Comparison of ENCODE assay signal across 20 cellular contexts in the genomic region with DNA sequence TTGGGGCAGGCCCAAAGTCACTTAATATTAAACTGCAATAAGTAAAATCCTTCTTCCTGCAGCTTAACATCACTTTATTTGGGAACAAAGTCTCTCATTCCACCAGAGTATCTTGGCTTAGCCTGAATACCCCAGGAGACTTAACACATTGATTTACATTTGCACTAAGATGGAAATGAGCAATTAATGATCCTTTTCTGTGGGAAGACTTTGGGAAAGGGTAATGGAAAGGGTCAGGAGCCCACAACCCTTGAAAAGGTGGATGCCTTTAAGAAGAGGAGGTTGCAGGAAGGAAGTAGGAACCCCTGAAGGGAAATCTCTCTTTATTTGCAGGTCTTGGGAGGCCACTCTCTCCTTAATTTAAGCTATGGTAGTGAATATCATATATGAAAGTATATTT.
"Had no signal": no experiment of that assay in that cellular context is flagged by ENCODE, and none has a peak within 500 bp of the region (broad histone marks: within the 10 kb centered on the region; RNA-seq: fewer than 3 reads in every experiment).

No MANE protein-coding gene starts in this region.

- DNase-seq: dorsolateral prefrontal cortex; effector CD4-positive, alpha-beta T cell; gastrocnemius medialis; head of caudate nucleus; left cardiac atrium; left lung; mesenchymal stem cell; naive thymus-derived CD4-positive, alpha-beta T cell; right lobe of liver; small intestine; stimulated activated CD4-positive, alpha-beta T cell treated with anti-CD3 and anti-CD28 coated beads, Interleukin-15, amount 100 ng/mL, for 24 hours; stimulated activated CD4-positive, alpha-beta T cell treated with anti-CD3 and anti-CD28 coated beads, Interleukin-2, amount 100 ng/mL, for 48 hours; stimulated activated naive B cell treated with anti-CD40 and anti-IgM and Interleukin-4, amounts not matched to agents 10 μg/mL and 1 μg/mL and 100 μg/mL, for 72 hours; stimulated activated naive CD8-positive, alpha-beta T cell treated with anti-CD3 and anti-CD28 coated beads, Interleukin-15, amount 100 ng/mL, for 72 hours; transverse colon; upper lobe of right lung; uterus had no signal

- H3K4me3 ChIP-seq: dorsolateral prefrontal cortex, gastrocnemius medialis, left lung, neural progenitor cell, right lobe of liver, suprapubic skin, transverse colon, upper lobe of right lung, uterus had no signal

- H3K27ac ChIP-seq: dorsolateral prefrontal cortex, gastrocnemius medialis, left lung, neural progenitor cell, parathyroid adenoma, right lobe of liver, suprapubic skin, transverse colon, upper lobe of right lung, uterus had no signal

- H3K36me3 ChIP-seq: gastrocnemius medialis, left lung, neural progenitor cell, right lobe of liver, suprapubic skin, transverse colon, upper lobe of right lung, uterus had no signal

- H3K27me3 ChIP-seq: dorsolateral prefrontal cortex, gastrocnemius medialis, left lung, neural progenitor cell, right lobe of liver, suprapubic skin, transverse colon, upper lobe of right lung, uterus had no signal

- H3K9ac ChIP-seq: neural progenitor cell, parathyroid adenoma had no signal

- H3K4me1 ChIP-seq: gastrocnemius medialis, left lung, parathyroid adenoma, right lobe of liver, suprapubic skin, transverse colon, upper lobe of right lung, uterus had no signal

- H3K9me3 ChIP-seq: gastrocnemius medialis, right lobe of liver, suprapubic skin, transverse colon, upper lobe of right lung, uterus had no signal

- ATAC-seq: gastrocnemius medialis; left cardiac atrium; left lung; naive thymus-derived CD4-positive, alpha-beta T cell; right lobe of liver; stimulated activated naive B cell treated with anti-CD40 and anti-IgM and Interleukin-4, amounts not matched to agents 10 μg/mL and 1 μg/mL and 100 μg/mL, for 72 hours; stimulated activated naive CD8-positive, alpha-beta T cell treated with anti-CD3 and anti-CD28 coated beads, Interleukin-15, amount 100 ng/mL, for 72 hours; upper lobe of right lung had no signal
